In genomic region chr1:41366428-41367101, GRCh38 we compare ENCODE assay signal across 8 cellular contexts. TPM values are rescaled to one million over a fixed set of nuclear protein-coding genes. Genes with fewer than 3 reads are reported as not detected.
A peak's percentile ranks its signal among the peaks of the same experiment; 100 is the strongest.
DNase-seq lines count a peak whose midpoint lies in the region; ATAC-seq and TF ChIP-seq lines count a peak whose summit lies in the region.

No MANE protein-coding gene starts in this region.

- H3K9me3 ChIP-seq in Karpas-422 (ENCODE audit: low read length), result no peaks in the 10 kb centered on the region

- intact Hi-C loops in sciatic nerve (cut with DNase I), result no loop called here

- DNase-seq in AG04449 (ENCODE audit: low read depth, low spot score) (no peak), Karpas-422 (peak; percentile 58), T-helper 9 cell (peak; percentile 38), epithelial cell of proximal tubule (ENCODE audit: low read depth) (no peak), sciatic nerve (ENCODE audit: low spot score) (no peak), foreskin melanocyte (no peak)

- H2AFZ ChIP-seq in Karpas-422 (ENCODE audit: low read length), result no peak overlapping the region

- peaks cover 4% of the 10 kb centered on the region; the same call in 1 of the 2 replicates for H4K20me1 ChIP-seq in Karpas-422 (ENCODE audit: insufficient read depth, low read depth, low read length)

- no peak overlapping the region for H3K27ac ChIP-seq in Karpas-422 (ENCODE audit: low read length)

- ATAC-seq in sciatic nerve (peak; percentile 10), GM21526 (IDR thresholded peaks at IDR 0.05; ENCODE audit: low FRiP score, unreplicated experiment) (no peak), GM18505 (IDR thresholded peaks at IDR 0.05; ENCODE audit: unreplicated experiment) (no peak)

- TF ChIP-seq POLR2A in GM18505 (IDR thresholded peaks at IDR 0.05; ENCODE audit: borderline replicate concordance, extremely low read depth, insufficient read depth, insufficient read length), result no peak

- peaks cover 29% of the 10 kb centered on the region for H3K4me1 ChIP-seq in Karpas-422 (ENCODE audit: low read length)

- H3K36me3 ChIP-seq in Karpas-422 (ENCODE audit: insufficient read depth, low read length), result no peaks in the 10 kb centered on the region

- H3K79me2 ChIP-seq in Karpas-422 (ENCODE audit: low read length), result no peaks in the 10 kb centered on the region

- TF ChIP-seq CTCF in AG04449 (IDR thresholded peaks at IDR 0.05; ENCODE audit: insufficient read depth, low read length, missing control alignments), result no peak
- TF ChIP-seq CTCF in epithelial cell of proximal tubule (conservative IDR thresholded peaks at IDR 0.05; ENCODE audit: low read depth, low read length), result no peak

- CTCF ChIA-PET in AG04449 (lab: Yijun Ruan, JAX), result no interaction called here

- POLR2A ChIA-PET in AG04449 (lab: Yijun Ruan, JAX), result no interaction called here

- no peaks in the 10 kb centered on the region for H3K27me3 ChIP-seq in Karpas-422 (ENCODE audit: low read length)

- no peaks in the 10 kb centered on the region for H3K9me2 ChIP-seq in Karpas-422 (replicated peaks; ENCODE audit: insufficient read depth, low read length)

- peak overlapping the region; percentile 51 for H3K9ac ChIP-seq in Karpas-422 (ENCODE audit: low read length)

- H3K4me2 ChIP-seq in Karpas-422 (ENCODE audit: low read depth, low read length, poor library complexity, severe bottlenecking), result peak overlapping the region; percentile 41

- H3K4me3 ChIP-seq in AG04449 (ENCODE audit: low read depth, low read length), result peak overlapping the region; percentile 20
- H3K4me3 ChIP-seq in Karpas-422 (ENCODE audit: low read length), result peak overlapping the region; percentile 25; the same call in 1 of the 2 replicates
- H3K4me3 ChIP-seq in epithelial cell of proximal tubule (ENCODE audit: low read depth, low read length), result peak overlapping the region; percentile 42

RNA-seq across cellular contexts. Expression of gene FOXO6, which starts 5.3 kb away (rescaled TPM):
- total RNA-seq in Karpas-422 (2014; rRNA removed; shearing (Covaris generic); ENCODE audit: low replicate concordance), result 0.51 TPM in 1 of 2 replicates, not detected in the other
- 0.52 and 0.72 TPM in 2 replicates for total RNA-seq in epithelial cell of proximal tubule
- total RNA-seq in sciatic nerve, result 1.7 TPM

Comparison
In these comparisons a context has a peak if more than half of its experiments do, and no peak if none do; other contexts are left out.
1. DNase-seq: peak in Karpas-422 (single experiment) and T-helper 9 cell (single experiment); none in AG04449 (single experiment), epithelial cell of proximal tubule (single experiment), sciatic nerve (single experiment) and foreskin melanocyte (single experiment).
2. Peak in every context shown above with its lines, with median percentiles within 50 percentile points of each other: H3K4me3 ChIP-seq.